In the genomic region with DNA sequence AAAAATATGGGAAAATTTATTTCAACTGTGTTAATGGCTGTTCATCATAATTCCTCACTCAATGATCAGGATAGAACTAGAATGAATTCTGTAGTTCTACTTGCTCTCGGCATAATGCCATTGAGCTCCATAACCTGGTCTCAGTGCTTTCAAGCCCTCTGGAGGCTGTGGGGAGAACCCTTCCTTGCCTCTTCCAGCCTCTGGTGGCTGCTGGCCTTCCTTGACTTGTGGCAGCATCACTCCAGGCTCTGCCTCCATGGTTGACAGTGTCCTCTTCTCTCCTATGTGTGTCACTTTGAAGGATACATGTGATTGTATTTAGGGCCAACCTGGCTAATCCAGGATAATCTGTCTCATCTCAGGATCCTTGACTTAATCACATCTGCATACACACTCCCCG, we compare ENCODE assay signal across 1 cellular context.
TF ChIP-seq lines count a peak whose summit lies in the region.

No MANE protein-coding gene starts in this region.

TF ChIP-seq in liver, 16 proteins besides CTCF, POLR2A, EP300 and RAD21 (continued from another document):
- TF ChIP-seq, protein P1, sequence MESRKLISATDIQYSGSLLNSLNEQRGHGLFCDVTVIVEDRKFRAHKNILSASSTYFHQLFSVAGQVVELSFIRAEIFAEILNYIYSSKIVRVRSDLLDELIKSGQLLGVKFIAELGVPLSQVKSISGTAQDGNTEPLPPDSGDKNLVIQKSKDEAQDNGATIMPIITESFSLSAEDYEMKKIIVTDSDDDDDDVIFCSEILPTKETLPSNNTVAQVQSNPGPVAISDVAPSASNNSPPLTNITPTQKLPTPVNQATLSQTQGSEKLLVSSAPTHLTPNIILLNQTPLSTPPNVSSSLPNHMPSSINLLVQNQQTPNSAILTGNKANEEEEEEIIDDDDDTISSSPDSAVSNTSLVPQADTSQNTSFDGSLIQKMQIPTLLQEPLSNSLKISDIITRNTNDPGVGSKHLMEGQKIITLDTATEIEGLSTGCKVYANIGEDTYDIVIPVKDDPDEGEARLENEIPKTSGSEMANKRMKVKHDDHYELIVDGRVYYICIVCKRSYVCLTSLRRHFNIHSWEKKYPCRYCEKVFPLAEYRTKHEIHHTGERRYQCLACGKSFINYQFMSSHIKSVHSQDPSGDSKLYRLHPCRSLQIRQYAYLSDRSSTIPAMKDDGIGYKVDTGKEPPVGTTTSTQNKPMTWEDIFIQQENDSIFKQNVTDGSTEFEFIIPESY (IDR thresholded peaks at IDR 0.05) = no peak
- TF ChIP-seq YY1 (IDR thresholded peaks at IDR 0.05) (no peak), HNF4G (IDR thresholded peaks at IDR 0.05) (no peak), RXRA (IDR thresholded peaks at IDR 0.05) (no peak), FOXA2 (IDR thresholded peaks at IDR 0.05) (no peak), JUND (IDR thresholded peaks at IDR 0.05) (no peak), GABPA (IDR thresholded peaks at IDR 0.05 in 1 of 2, conservative IDR thresholded peaks at IDR 0.05 in 1 of 2) (no peak), TAF1 (conservative IDR thresholded peaks at IDR 0.05) (no peak), FOXA1 (IDR thresholded peaks at IDR 0.05) (no peak), NR2F2 (IDR thresholded peaks at IDR 0.05) (no peak), HNF4A (conservative IDR thresholded peaks at IDR 0.05) (no peak)
- TF ChIP-seq, protein P2, sequence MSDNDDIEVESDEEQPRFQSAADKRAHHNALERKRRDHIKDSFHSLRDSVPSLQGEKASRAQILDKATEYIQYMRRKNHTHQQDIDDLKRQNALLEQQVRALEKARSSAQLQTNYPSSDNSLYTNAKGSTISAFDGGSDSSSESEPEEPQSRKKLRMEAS (IDR thresholded peaks at IDR 0.05) = no peak
- TF ChIP-seq, protein P3, sequence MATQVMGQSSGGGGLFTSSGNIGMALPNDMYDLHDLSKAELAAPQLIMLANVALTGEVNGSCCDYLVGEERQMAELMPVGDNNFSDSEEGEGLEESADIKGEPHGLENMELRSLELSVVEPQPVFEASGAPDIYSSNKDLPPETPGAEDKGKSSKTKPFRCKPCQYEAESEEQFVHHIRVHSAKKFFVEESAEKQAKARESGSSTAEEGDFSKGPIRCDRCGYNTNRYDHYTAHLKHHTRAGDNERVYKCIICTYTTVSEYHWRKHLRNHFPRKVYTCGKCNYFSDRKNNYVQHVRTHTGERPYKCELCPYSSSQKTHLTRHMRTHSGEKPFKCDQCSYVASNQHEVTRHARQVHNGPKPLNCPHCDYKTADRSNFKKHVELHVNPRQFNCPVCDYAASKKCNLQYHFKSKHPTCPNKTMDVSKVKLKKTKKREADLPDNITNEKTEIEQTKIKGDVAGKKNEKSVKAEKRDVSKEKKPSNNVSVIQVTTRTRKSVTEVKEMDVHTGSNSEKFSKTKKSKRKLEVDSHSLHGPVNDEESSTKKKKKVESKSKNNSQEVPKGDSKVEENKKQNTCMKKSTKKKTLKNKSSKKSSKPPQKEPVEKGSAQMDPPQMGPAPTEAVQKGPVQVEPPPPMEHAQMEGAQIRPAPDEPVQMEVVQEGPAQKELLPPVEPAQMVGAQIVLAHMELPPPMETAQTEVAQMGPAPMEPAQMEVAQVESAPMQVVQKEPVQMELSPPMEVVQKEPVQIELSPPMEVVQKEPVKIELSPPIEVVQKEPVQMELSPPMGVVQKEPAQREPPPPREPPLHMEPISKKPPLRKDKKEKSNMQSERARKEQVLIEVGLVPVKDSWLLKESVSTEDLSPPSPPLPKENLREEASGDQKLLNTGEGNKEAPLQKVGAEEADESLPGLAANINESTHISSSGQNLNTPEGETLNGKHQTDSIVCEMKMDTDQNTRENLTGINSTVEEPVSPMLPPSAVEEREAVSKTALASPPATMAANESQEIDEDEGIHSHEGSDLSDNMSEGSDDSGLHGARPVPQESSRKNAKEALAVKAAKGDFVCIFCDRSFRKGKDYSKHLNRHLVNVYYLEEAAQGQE (IDR thresholded peaks at IDR 0.05) = no peak
- TF ChIP-seq, protein P4, sequence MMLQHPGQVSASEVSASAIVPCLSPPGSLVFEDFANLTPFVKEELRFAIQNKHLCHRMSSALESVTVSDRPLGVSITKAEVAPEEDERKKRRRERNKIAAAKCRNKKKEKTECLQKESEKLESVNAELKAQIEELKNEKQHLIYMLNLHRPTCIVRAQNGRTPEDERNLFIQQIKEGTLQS (IDR thresholded peaks at IDR 0.05) = no peak
